In genomic region chr2:55019547-55020258, GRCh38 we compare ENCODE assay signal across 1 cellular context.
A peak's percentile ranks its signal among the peaks of the same experiment; 100 is the strongest.
TF ChIP-seq lines count a peak whose summit lies in the region.

No MANE protein-coding gene starts in this region.

TF ChIP-seq in H1, 55 proteins besides CTCF, POLR2A, EP300 and RAD21:
- TF ChIP-seq JUND (IDR thresholded peaks at IDR 0.05; ENCODE audit: low read length): peak; percentile 78
- TF ChIP-seq CEBPB (IDR thresholded peaks at IDR 0.05; ENCODE audit: low read depth, low read length): no peak
- no peak for TF ChIP-seq RXRA (IDR thresholded peaks at IDR 0.05; ENCODE audit: insufficient read depth, low read depth, low read length)
